ENCODE assay signal across 7 cellular contexts in the genomic region with DNA sequence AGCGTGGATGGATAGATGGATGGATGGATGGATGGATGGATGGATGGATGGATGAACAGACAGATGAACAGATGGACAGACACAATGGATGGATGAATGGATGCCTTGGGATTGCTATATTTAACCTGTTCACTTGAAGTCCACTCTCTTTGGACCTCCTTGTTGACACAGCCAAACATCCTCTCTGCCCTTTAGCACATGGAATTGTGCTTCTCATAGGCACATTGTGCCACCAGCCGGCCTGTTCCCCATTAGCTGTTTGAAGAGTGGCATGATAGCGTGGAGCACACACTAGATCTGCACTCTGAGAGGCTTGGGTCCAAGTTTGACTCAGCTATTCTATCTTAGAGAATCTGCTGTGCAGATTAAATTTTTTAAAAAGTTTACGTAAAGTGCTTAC. TPM values are rescaled to one million over a fixed set of nuclear protein-coding genes. Genes with fewer than 3 reads are reported as not detected.
"Had no signal": no experiment of that assay in that cellular context is flagged by ENCODE, and none has a peak within 500 bp of the region (broad histone marks: within the 10 kb centered on the region; RNA-seq: fewer than 3 reads in every experiment).

No MANE protein-coding gene starts in this region.

- H3K4me1 Mint-ChIP-seq: IgD-negative memory B cell had no signal

- DNase-seq: IMR-90, KBM-7 had no signal

- H3K4me3 ChIP-seq: K562 had no signal

- H3K4me3 Mint-ChIP-seq: IgD-negative memory B cell had no signal

- ATAC-seq: K562 had no signal

- H3K27ac ChIP-seq: HL-60 had no signal

- H3K27ac Mint-ChIP-seq: IgD-negative memory B cell had no signal

- FAIRE-seq: HTR-8/SVneo, K562 had no signal

RNA-seq across cellular contexts. Expression of a gene that starts 56.9 kb away (rescaled TPM):
- total RNA-seq: HT-29, IMR-90, K562 had no signal
- polyA plus RNA-seq: IgD-negative memory B cell, IMR-90, K562 had no signal
